Comparison of ENCODE assay signal across 1 cellular context in the genomic region with DNA sequence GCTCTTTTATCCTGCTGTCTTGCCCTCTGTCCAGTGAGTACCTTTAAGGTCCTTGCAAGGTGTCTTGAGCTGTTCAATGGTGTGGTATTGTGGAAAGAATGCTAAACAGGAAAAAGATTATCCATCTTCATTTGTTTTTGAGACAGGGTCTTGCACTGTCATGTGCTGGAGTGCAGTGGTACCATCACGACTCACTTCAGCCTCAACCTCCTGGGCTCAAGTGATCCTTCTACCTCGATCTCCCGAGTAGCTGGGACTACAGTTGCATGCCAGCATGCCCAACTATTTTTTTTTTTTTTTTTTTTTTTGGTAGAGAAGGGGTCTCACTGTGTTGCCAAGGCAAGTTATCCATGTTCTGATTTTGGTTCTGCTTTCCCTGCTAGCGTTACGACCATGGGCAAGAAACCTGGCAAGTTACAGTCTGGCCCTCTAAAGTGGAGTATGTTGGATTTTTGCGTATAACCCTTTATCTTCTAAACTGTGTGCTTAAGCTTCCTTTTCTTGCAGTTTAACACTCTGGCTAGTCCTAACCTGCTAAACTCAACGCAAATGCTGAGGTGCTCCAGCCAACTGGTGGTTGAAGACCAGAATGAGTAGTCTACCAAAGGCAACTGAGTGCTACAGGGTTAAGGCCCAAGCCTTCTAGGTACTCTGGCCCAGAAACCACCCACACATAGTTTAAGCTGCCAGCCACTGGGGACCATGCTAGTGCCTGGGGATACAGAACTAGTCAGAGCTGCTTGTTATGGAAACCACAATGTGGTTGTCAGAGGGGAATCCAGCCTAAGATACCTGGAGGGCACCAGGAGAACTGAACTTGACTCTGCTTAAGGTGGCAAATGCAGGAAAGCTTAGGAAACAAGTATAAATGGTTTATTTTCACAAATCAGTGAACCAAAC.
TF ChIP-seq lines count a peak whose summit lies in the region.

No MANE protein-coding gene starts in this region.

TF ChIP-seq in K562, 482 proteins besides CTCF, POLR2A, EP300 and RAD21:
- TF ChIP-seq SMAD1 (IDR thresholded peaks at IDR 0.05; ENCODE audit: low read depth, low read length, partially characterized antibody) (no peak), POLR2AphosphoS5 (IDR thresholded peaks at IDR 0.05; ENCODE audit: control insufficient read depth, insufficient read depth, low read depth, low read length) (peak; percentile 48; the same call in 1 of the 2 replicates), USF2 (CRISPR knock-in tag; IDR thresholded peaks at IDR 0.05) (no peak)
- TF ChIP-seq, protein P1, sequence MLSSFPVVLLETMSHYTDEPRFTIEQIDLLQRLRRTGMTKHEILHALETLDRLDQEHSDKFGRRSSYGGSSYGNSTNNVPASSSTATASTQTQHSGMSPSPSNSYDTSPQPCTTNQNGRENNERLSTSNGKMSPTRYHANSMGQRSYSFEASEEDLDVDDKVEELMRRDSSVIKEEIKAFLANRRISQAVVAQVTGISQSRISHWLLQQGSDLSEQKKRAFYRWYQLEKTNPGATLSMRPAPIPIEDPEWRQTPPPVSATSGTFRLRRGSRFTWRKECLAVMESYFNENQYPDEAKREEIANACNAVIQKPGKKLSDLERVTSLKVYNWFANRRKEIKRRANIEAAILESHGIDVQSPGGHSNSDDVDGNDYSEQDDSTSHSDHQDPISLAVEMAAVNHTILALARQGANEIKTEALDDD (IDR thresholded peaks at IDR 0.05) = peak; percentile 58; the same call in 1 of the 2 replicates
